ENCODE assay signal across 32 cellular contexts in the genomic region with DNA sequence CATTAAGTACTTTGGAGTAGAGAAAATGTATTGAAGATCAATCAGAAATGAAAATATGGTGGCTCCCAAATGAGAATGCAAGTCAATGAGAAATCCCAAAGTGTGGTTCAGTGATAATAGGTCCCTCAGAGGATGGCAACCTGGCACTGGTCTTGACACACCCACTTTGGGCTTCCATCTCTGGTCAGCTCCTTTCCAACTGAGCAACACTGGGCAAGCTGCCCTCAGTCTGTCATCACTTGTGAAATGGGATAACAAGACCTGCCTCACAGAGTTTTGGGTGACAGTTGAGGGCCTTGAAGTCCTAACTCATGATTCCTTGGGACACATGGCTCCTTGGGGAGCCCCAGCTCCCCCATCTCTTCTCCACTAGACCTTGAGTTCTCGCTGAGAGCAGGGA.
"Had no signal": no experiment of that assay in that cellular context is flagged by ENCODE, and none has a peak within 500 bp of the region (broad histone marks: within the 10 kb centered on the region; RNA-seq: fewer than 3 reads in every experiment).

No MANE protein-coding gene starts in this region.

- DNase-seq: activated B cell treated with CpG ODN at 0.5 μM for 24 hours; activated CD4-positive, alpha-beta memory T cell treated with anti-CD3 and anti-CD28 coated beads for 36 hours; activated CD4-positive, alpha-beta T cell treated with anti-CD3 and anti-CD28 coated beads for 4 hours; activated CD4-positive, alpha-beta T cell treated with anti-CD3 and anti-CD28 coated beads, Interleukin-2, amount 50 U/mL, for 1 hour; activated CD4-positive, CD25-positive, alpha-beta regulatory T cell treated with anti-CD3 and anti-CD28 coated beads, Interleukin-2, amount 50 U/mL, for 72 hours; activated CD8-positive, alpha-beta memory T cell treated with anti-CD3 and anti-CD28 coated beads for 24 hours; activated CD8-positive, alpha-beta memory T cell treated with anti-CD3 and anti-CD28 coated beads, Interleukin-2, amount 10 ng/mL, durations not matched to agents 7 days and 5 days; activated CD8-positive, alpha-beta memory T cell treated with anti-CD3 and anti-CD28 coated beads, Interleukin-2, amount 50 U/mL, for 48 hours; activated effector memory CD4-positive, alpha-beta T cell treated with Interleukin-2 at 50 U/mL for 16 hours; activated naive CD4-positive, alpha-beta T cell treated with anti-CD3 and anti-CD28 coated beads, Interleukin-2, amount 10 ng/mL, durations not matched to agents 7 days and 5 days; activated naive CD8-positive, alpha-beta T cell treated with anti-CD3 and anti-CD28 coated beads, Interleukin-2, amount 50 U/mL, for 24 hours; activated T-cell treated with anti-CD3 and anti-CD28 coated beads, Interleukin-2, amount 50 U/mL, for 48 hours; amniotic stem cell; aorta; brain microvascular endothelial cell; Karpas-422; KBM-7; NCI-H1105; NCI-H1417 treated with DMSO at 0.1 percent for 48 hours; NCI-H187 treated with DMSO at 0.1 percent for 48 hours; NCI-H2081; NCI-H345; NCI-H524 treated with DMSO at 0.1 percent for 48 hours; PC-3; Peyer's patch; RPMI8226; SW 1271; T-helper 1 cell; T-helper 9 cell had no signal

- H3K4me1 ChIP-seq: Peyer's patch had no signal

- H3K9me3 ChIP-seq: Peyer's patch had no signal

- H3K27me3 Mint-ChIP-seq: activated B cell treated with CpG ODN at 0.5 μM for 24 hours; activated CD4-positive, alpha-beta memory T cell treated with anti-CD3 and anti-CD28 coated beads for 36 hours; activated CD8-positive, alpha-beta memory T cell treated with anti-CD3 and anti-CD28 coated beads, Interleukin-2, amount 10 ng/mL, durations not matched to agents 7 days and 5 days; activated naive CD8-positive, alpha-beta T cell; activated naive CD8-positive, alpha-beta T cell treated with anti-CD3 and anti-CD28 coated beads, Interleukin-2, amount 50 U/mL, for 24 hours; central memory CD8-positive, alpha-beta T cell had no signal

- H3K36me3 ChIP-seq: brain microvascular endothelial cell, Peyer's patch had no signal

- H3K9me3 Mint-ChIP-seq: activated B cell treated with CpG ODN at 0.5 μM for 24 hours; activated CD4-positive, alpha-beta memory T cell treated with anti-CD3 and anti-CD28 coated beads for 36 hours; activated naive CD4-positive, alpha-beta T cell treated with anti-CD3 and anti-CD28 coated beads, Interleukin-2, amount 10 ng/mL, durations not matched to agents 7 days and 5 days; activated naive CD8-positive, alpha-beta T cell treated with anti-CD3 and anti-CD28 coated beads, Interleukin-2, amount 50 U/mL, for 24 hours; central memory CD8-positive, alpha-beta T cell had no signal

- H3K36me3 Mint-ChIP-seq: activated CD4-positive, alpha-beta memory T cell treated with anti-CD3 and anti-CD28 coated beads for 36 hours; activated naive CD4-positive, alpha-beta T cell treated with anti-CD3 and anti-CD28 coated beads, Interleukin-2, amount 10 ng/mL, durations not matched to agents 7 days and 5 days; activated naive CD8-positive, alpha-beta T cell had no signal

- H3K4me3 ChIP-seq: Peyer's patch had no signal

- H3K27me3 ChIP-seq: brain microvascular endothelial cell, Peyer's patch had no signal

- ATAC-seq: activated CD8-positive, alpha-beta memory T cell treated with anti-CD3 and anti-CD28 coated beads, Interleukin-2, amount 10 ng/mL, durations not matched to agents 7 days and 5 days; activated naive CD8-positive, alpha-beta T cell treated with anti-CD3 and anti-CD28 coated beads, Interleukin-2, amount 50 U/mL, for 24 hours; PC-3 had no signal

- H3K27ac Mint-ChIP-seq: activated B cell treated with CpG ODN at 0.5 μM for 24 hours; activated CD4-positive, alpha-beta memory T cell treated with anti-CD3 and anti-CD28 coated beads for 36 hours; activated naive CD4-positive, alpha-beta T cell treated with anti-CD3 and anti-CD28 coated beads, Interleukin-2, amount 10 ng/mL, durations not matched to agents 7 days and 5 days; activated naive CD8-positive, alpha-beta T cell; activated naive CD8-positive, alpha-beta T cell treated with anti-CD3 and anti-CD28 coated beads, Interleukin-2, amount 50 U/mL, for 24 hours had no signal

- H3K4me3 Mint-ChIP-seq: activated B cell treated with CpG ODN at 0.5 μM for 24 hours; activated CD4-positive, alpha-beta memory T cell treated with anti-CD3 and anti-CD28 coated beads for 36 hours; activated CD8-positive, alpha-beta memory T cell treated with anti-CD3 and anti-CD28 coated beads, Interleukin-2, amount 10 ng/mL, durations not matched to agents 7 days and 5 days; activated naive CD4-positive, alpha-beta T cell treated with anti-CD3 and anti-CD28 coated beads, Interleukin-2, amount 10 ng/mL, durations not matched to agents 7 days and 5 days; activated naive CD8-positive, alpha-beta T cell; activated naive CD8-positive, alpha-beta T cell treated with anti-CD3 and anti-CD28 coated beads, Interleukin-2, amount 50 U/mL, for 24 hours; central memory CD8-positive, alpha-beta T cell had no signal

- H3K27ac ChIP-seq: brain microvascular endothelial cell, Peyer's patch, VCaP had no signal
